Comparison of ENCODE assay signal across 14 cellular contexts in genomic region chr14:63777024-63777423, GRCh38. TPM values are rescaled to one million over a fixed set of nuclear protein-coding genes. Genes with fewer than 3 reads are reported as not detected.
DNase-seq lines count a peak whose midpoint lies in the region; ATAC-seq, FAIRE-seq and TF ChIP-seq lines count a peak whose summit lies in the region.
"Had no signal": no experiment of that assay in that cellular context is flagged by ENCODE, and none has a peak within 500 bp of the region (broad histone marks: within the 10 kb centered on the region; RNA-seq: fewer than 3 reads in every experiment).

No MANE protein-coding gene starts in this region.

- H3K9me3 ChIP-seq in pancreas: no peaks in the 10 kb centered on the region
- H3K9me3 ChIP-seq: MG63, upper lobe of right lung had no signal

- H3K27me3 Mint-ChIP-seq in activated naive CD8-positive, alpha-beta T cell treated with anti-CD3 and anti-CD28 coated beads for 36 hours: no peaks in the 10 kb centered on the region
- H3K27me3 Mint-ChIP-seq: activated B cell treated with CpG ODN at 0.5 μM for 24 hours had no signal

- no peak overlapping the region for H3K27ac Mint-ChIP-seq in activated naive CD8-positive, alpha-beta T cell treated with anti-CD3 and anti-CD28 coated beads for 36 hours
- H3K27ac Mint-ChIP-seq: activated B cell treated with CpG ODN at 0.5 μM for 24 hours had no signal

- H3K27me3 ChIP-seq in pancreas: no peaks in the 10 kb centered on the region
- H3K27me3 ChIP-seq: cardiac muscle cell, MG63, upper lobe of right lung had no signal

- peak; percentile 67 for DNase-seq in EL
- DNase-seq in RWPE1 (ENCODE audit: low spot score): peak; percentile 47
- peak; percentile 8 for DNase-seq in fibroblast of gingiva (ENCODE audit: low read depth)
- DNase-seq in pancreas: no peak
- DNase-seq in NCI-H524 treated with DMSO at 0.1 percent for 48 hours (lab: John Stamatoyannopoulos, UW): no peak
- DNase-seq in activated gamma-delta T cell treated with Interleukin-2 at 50 U/mL for 16 hours: no peak
- no peak for DNase-seq in stimulated activated CD4-positive, alpha-beta T cell treated with anti-CD3 and anti-CD28 coated beads, Interleukin-15, amount 100 ng/mL, for 24 hours
- DNase-seq in activated naive CD8-positive, alpha-beta T cell treated with anti-CD3 and anti-CD28 coated beads for 36 hours: no peak
- DNase-seq: activated B cell treated with CpG ODN at 0.5 μM for 24 hours, COR-L47, MG63, NCI-H345, upper lobe of right lung had no signal

- CTCF ChIA-PET in RWPE1 (lab: Yijun Ruan, JAX): interaction anchor here (0.8 kb wide), 1 partner anchor 469 kb away, joined by 4 read pairs; no protein-coding TSS in a partner anchor

- H3K4me3 Mint-ChIP-seq in activated naive CD8-positive, alpha-beta T cell treated with anti-CD3 and anti-CD28 coated beads for 36 hours: no peak overlapping the region
- H3K4me3 Mint-ChIP-seq: activated B cell treated with CpG ODN at 0.5 μM for 24 hours had no signal

- ATAC-seq in pancreas: peak; percentile 53 to 90 (median 73)
- ATAC-seq: upper lobe of right lung had no signal

- no peak overlapping the region for H3K4me3 ChIP-seq in pancreas
- H3K4me3 ChIP-seq: cardiac muscle cell, MG63, upper lobe of right lung had no signal

- no peaks in the 10 kb centered on the region for H3K36me3 Mint-ChIP-seq in activated naive CD8-positive, alpha-beta T cell treated with anti-CD3 and anti-CD28 coated beads for 36 hours

- intact Hi-C loops in pancreas (cut with DNase I): loop anchor here in 1 of 3 donors (10.0 kb wide), 1 partner anchor 112 kb away; no protein-coding TSS in a partner anchor

- FAIRE-seq in pancreas (lab: Jason Lieb, UNC): no peak

- TF ChIP-seq CTCF in RWPE1 (conservative IDR thresholded peaks at IDR 0.05; ENCODE audit: low read depth) (no peak), pancreas (IDR thresholded peaks at IDR 0.05) (no peak)

- no peaks in the 10 kb centered on the region for H3K9me3 Mint-ChIP-seq in activated naive CD8-positive, alpha-beta T cell treated with anti-CD3 and anti-CD28 coated beads for 36 hours

- H3K36me3 ChIP-seq in pancreas: no peaks in the 10 kb centered on the region
- H3K36me3 ChIP-seq: cardiac muscle cell, MG63, upper lobe of right lung had no signal

- H3K4me1 Mint-ChIP-seq in activated naive CD8-positive, alpha-beta T cell treated with anti-CD3 and anti-CD28 coated beads for 36 hours: no peaks in the 10 kb centered on the region

- H3K27ac ChIP-seq in RWPE1 (peak overlapping the region; percentile 48; the same call in 1 of the 2 replicates), pancreas (peak overlapping the region in 3 of 4 donors; percentile 5 to 45 (median 28))
- H3K27ac ChIP-seq: cardiac muscle cell, upper lobe of right lung had no signal

- H3K4me1 ChIP-seq in pancreas: no peaks in the 10 kb centered on the region
- H3K4me1 ChIP-seq: upper lobe of right lung had no signal

- POLR2A ChIA-PET in RWPE1 (lab: Yijun Ruan, JAX; ENCODE audit: low non-redundant PET): no interaction called here

RNA-seq across cellular contexts. Expression of gene SGPP1, which starts 49.2 kb away (rescaled TPM):
- 10 to 100 TPM in 5 of 6 donors, 1 to 10 TPM in 1; 8.9 to 14.3 (median 11.4) TPM for total RNA-seq in pancreas
- 10 to 100 TPM in 1 of 2 donors, 1 to 10 TPM in 1; 5.7 to 10.7 TPM for polyA plus RNA-seq in pancreas
- total RNA-seq in activated naive CD8-positive, alpha-beta T cell treated with anti-CD3 and anti-CD28 coated beads for 36 hours: 10 to 100 TPM; 11.0 to 11.6 TPM

Comparison
In these comparisons a context has a peak if more than half of its experiments do, and no peak if none do; other contexts are left out.
1. DNase-seq: peak in EL (single experiment), RWPE1 (single experiment) and fibroblast of gingiva (single experiment); none in pancreas (0 of 6), NCI-H524 treated with DMSO at 0.1 percent for 48 hours (single experiment), activated gamma-delta T cell treated with Interleukin-2 at 50 U/mL for 16 hours (single experiment), stimulated activated CD4-positive, alpha-beta T cell treated with anti-CD3 and anti-CD28 coated beads, Interleukin-15, amount 100 ng/mL, for 24 hours (single experiment) and activated naive CD8-positive, alpha-beta T cell treated with anti-CD3 and anti-CD28 coated beads for 36 hours (single experiment).